Comparison of ENCODE assay signal across 8 cellular contexts in genomic region chr1:78840447-78841251, GRCh38.
A peak's percentile ranks its signal among the peaks of the same experiment; 100 is the strongest.
DNase-seq lines count a peak whose midpoint lies in the region; ATAC-seq lines count a peak whose summit lies in the region.

No MANE protein-coding gene starts in this region.

- peak; percentile 69 for DNase-seq in AG20443 (ENCODE audit: low spot score)
- DNase-seq in SK-N-MC (ENCODE audit: low read depth, low spot score): no peak
- peak; percentile 82 for DNase-seq in islet precursor cell
- no peak for DNase-seq in cerebellum (ENCODE audit: low spot score)
- DNase-seq in foreskin melanocyte: no peak

- H3K9me3 ChIP-seq in SK-N-MC (ENCODE audit: low read depth, low read length): no peaks in the 10 kb centered on the region

- ATAC-seq in HG02610 (IDR thresholded peaks at IDR 0.05; ENCODE audit: unreplicated experiment): peak; percentile 70
- ATAC-seq in HG02623 (IDR thresholded peaks at IDR 0.05; ENCODE audit: unreplicated experiment): no peak
- ATAC-seq in GM18502 (IDR thresholded peaks at IDR 0.05; ENCODE audit: poor library complexity, unreplicated experiment): no peak

- H3K27ac ChIP-seq in SK-N-MC: no peak overlapping the region

- peak overlapping the region; percentile 21 for H3K4me3 ChIP-seq in SK-N-MC

- no peak overlapping the region for H3K9ac ChIP-seq in SK-N-MC (ENCODE audit: insufficient read length)

- H3K36me3 ChIP-seq in SK-N-MC (ENCODE audit: insufficient read depth, low read length): no peaks in the 10 kb centered on the region

Comparison
In these comparisons a context has a peak if more than half of its experiments do, and no peak if none do; other contexts are left out.
1. DNase-seq: peak in AG20443 (single experiment) and islet precursor cell (single experiment); none in SK-N-MC (single experiment), cerebellum (single experiment) and foreskin melanocyte (single experiment).